ENCODE assay signal across 21 cellular contexts in genomic region chr17:80380068-80381061, GRCh38. TPM values are rescaled to one million over a fixed set of nuclear protein-coding genes. Genes with fewer than 3 reads are reported as not detected.
DNase-seq lines count a peak whose midpoint lies in the region; ATAC-seq and TF ChIP-seq lines count a peak whose summit lies in the region.
"Had no signal": no experiment of that assay in that cellular context is flagged by ENCODE, and none has a peak within 500 bp of the region (broad histone marks: within the 10 kb centered on the region; RNA-seq: fewer than 3 reads in every experiment).

No MANE protein-coding gene starts in this region.

- WGBS in right lobe of liver (ENCODE audit: insufficient coverage, low coverage, low lambda C conversion rate, missing lambda C conversion rate) = 96% methylated on average over 18 of the region's 31 CpGs

- no peak overlapping the region for H3K4me2 ChIP-seq in neural progenitor cell
- H3K4me2 ChIP-seq: A549, KMS-11 had no signal

- H3F3A ChIP-seq in neural progenitor cell (ENCODE audit: low read depth) = no peaks in the 10 kb centered on the region

- no peaks in the 10 kb centered on the region for H3K9me3 Mint-ChIP-seq in central memory CD8-positive, alpha-beta T cell
- H3K9me3 Mint-ChIP-seq in neural progenitor cell = no peaks in the 10 kb centered on the region
- H3K9me3 Mint-ChIP-seq: CD8-positive, alpha-beta T cell; HFFc6 had no signal

- H3K27ac Mint-ChIP-seq in central memory CD8-positive, alpha-beta T cell (ENCODE audit: low read depth) = peak overlapping the region; percentile 25
- H3K27ac Mint-ChIP-seq in neural progenitor cell = no peak overlapping the region
- H3K27ac Mint-ChIP-seq: HFFc6 had no signal

- H3K4me3 ChIP-seq in neural progenitor cell (no peak overlapping the region), upper lobe of right lung (no peak overlapping the region), right lobe of liver (no peak overlapping the region)
- H3K4me3 ChIP-seq: A549 had no signal

- H3K4me1 ChIP-seq in neural progenitor cell = no peaks in the 10 kb centered on the region
- no peaks in the 10 kb centered on the region for H3K4me1 ChIP-seq in upper lobe of right lung
- H3K4me1 ChIP-seq in right lobe of liver = no peaks in the 10 kb centered on the region
- H3K4me1 ChIP-seq: A549 had no signal

- H3K27me3 ChIP-seq in neural progenitor cell (no peaks in the 10 kb centered on the region), upper lobe of right lung (no peaks in the 10 kb centered on the region), right lobe of liver (no peaks in the 10 kb centered on the region)

- TF ChIP-seq CTCF in neural progenitor cell (IDR thresholded peaks at IDR 0.05) = no peak
- no peak for TF ChIP-seq CTCF in upper lobe of right lung (IDR thresholded peaks at IDR 0.05)
- no peak for TF ChIP-seq CTCF in right lobe of liver (IDR thresholded peaks at IDR 0.05)

- TF ChIP-seq POLR2A in right lobe of liver (IDR thresholded peaks at IDR 0.05) = no peak

- H3K27ac ChIP-seq in neural progenitor cell (no peak overlapping the region), upper lobe of right lung (no peak overlapping the region), right lobe of liver (no peak overlapping the region)
- H3K27ac ChIP-seq: A549, KMS-11, RWPE1 had no signal

- peaks cover 93% of the 10 kb centered on the region for H3K36me3 Mint-ChIP-seq in central memory CD8-positive, alpha-beta T cell (ENCODE audit: insufficient read depth)
- peaks cover 23% of the 10 kb centered on the region for H3K36me3 Mint-ChIP-seq in neural progenitor cell

- no peak overlapping the region for H3K4me3 Mint-ChIP-seq in central memory CD8-positive, alpha-beta T cell
- H3K4me3 Mint-ChIP-seq in neural progenitor cell = no peak overlapping the region
- H3K4me3 Mint-ChIP-seq: CD8-positive, alpha-beta T cell; HFFc6 had no signal

- H3K9ac ChIP-seq in neural progenitor cell = peak overlapping the region; percentile 42
- H3K9ac ChIP-seq: KMS-11 had no signal

- no peak for ATAC-seq in central memory CD8-positive, alpha-beta T cell (replicated peaks; ENCODE audit: extremely low read depth, poor library complexity, severe bottlenecking)
- ATAC-seq in upper lobe of right lung (peak; percentile 32), right lobe of liver (no peak)
- ATAC-seq: A549; CD8-positive, alpha-beta T cell had no signal

- peak; percentile 59 for DNase-seq in activated effector memory CD4-positive, alpha-beta T cell treated with anti-CD3 and anti-CD28 coated beads, Interleukin-2, amount 50 U/mL, for 16 hours
- DNase-seq in activated effector memory CD4-positive, alpha-beta T cell treated with Interleukin-2 at 50 U/mL for 16 hours = no peak
- no peak for DNase-seq in central memory CD8-positive, alpha-beta T cell (ENCODE audit: low spot score in 2 of 2)
- no peak for DNase-seq in neural progenitor cell (ENCODE audit: low spot score)
- DNase-seq in upper lobe of right lung = no peak
- no peak for DNase-seq in right lobe of liver
- DNase-seq in NCI-H1436 treated with DMSO at 0.1 percent for 48 hours (lab: John Stamatoyannopoulos, UW) = no peak
- DNase-seq: Calu3; CD8-positive, alpha-beta T cell; DMS79; H7; HFFc6; NCI-H187 treated with DMSO at 0.1 percent for 48 hours; NCI-H2227 treated with DMSO at 0.1 percent for 48 hours; NCI-H510A treated with DMSO at 0.1 percent for 48 hours; NCI-H774; OCI-M1; SIG-M5 had no signal

- H4K20me1 ChIP-seq in neural progenitor cell (ENCODE audit: low read depth) = no peaks in the 10 kb centered on the region

- H2AFZ ChIP-seq in neural progenitor cell (replicated peaks) = no peak overlapping the region

- peaks cover 9% of the 10 kb centered on the region for H3K4me1 Mint-ChIP-seq in central memory CD8-positive, alpha-beta T cell
- H3K4me1 Mint-ChIP-seq in neural progenitor cell = peaks cover 8% of the 10 kb centered on the region

- no peaks in the 10 kb centered on the region for H3K36me3 ChIP-seq in neural progenitor cell
- H3K36me3 ChIP-seq in upper lobe of right lung = peaks cover 100% of the 10 kb centered on the region
- H3K36me3 ChIP-seq in right lobe of liver = peaks cover 0 to 100% (median 50%) of the 10 kb centered on the region in 4 donors

- intact Hi-C loops in upper lobe of right lung (cut with DNase I) = no loop called here
- intact Hi-C loops in right lobe of liver (cut with DNase I) = no loop called here

- no peaks in the 10 kb centered on the region for H3K79me2 ChIP-seq in neural progenitor cell (ENCODE audit: low read depth)

- H3K27me3 Mint-ChIP-seq in central memory CD8-positive, alpha-beta T cell = no peaks in the 10 kb centered on the region
- H3K27me3 Mint-ChIP-seq in neural progenitor cell (ENCODE audit: insufficient read depth, low read depth) = no peaks in the 10 kb centered on the region

- H3K9me3 ChIP-seq in neural progenitor cell (ENCODE audit: low read depth) (no peaks in the 10 kb centered on the region), upper lobe of right lung (no peaks in the 10 kb centered on the region), right lobe of liver (no peaks in the 10 kb centered on the region)
- H3K9me3 ChIP-seq: A549 had no signal

RNA-seq across cellular contexts. Expression of gene ENDOV, which starts 34.6 kb away (rescaled TPM):
- total RNA-seq in neural progenitor cell (ENCODE audit: low replicate concordance) = 9.7 and 13.8 TPM in 2 replicates
- 25.1 TPM for total RNA-seq in upper lobe of right lung
- 10 to 100 TPM in 5 of 6 experiments, 1 to 10 TPM in 1; 6.8 to 14.1 (median 11.3) TPM for total RNA-seq in right lobe of liver
